8 cellular contexts compared by ENCODE assay signal in genomic region chr19:5624154-5624663, GRCh38. TPM values are rescaled to one million over a fixed set of nuclear protein-coding genes. Genes with fewer than 3 reads are reported as not detected.
DNase-seq lines count a peak whose midpoint lies in the region; FAIRE-seq and TF ChIP-seq lines count a peak whose summit lies in the region.

No MANE protein-coding gene starts in this region.

- peaks cover 96% of the 10 kb centered on the region for H3K79me2 ChIP-seq in keratinocyte (ENCODE audit: control insufficient read depth, insufficient read depth, low read length)

- H3K9ac ChIP-seq in keratinocyte (ENCODE audit: control insufficient read depth, extremely low read depth, insufficient read depth, low read length) = peak overlapping the region; percentile 97

- FAIRE-seq in keratinocyte (lab: Jason Lieb, UNC) (no peak), H54 (lab: Jason Lieb, UNC) (no peak)

- H3K4me2 ChIP-seq in keratinocyte (ENCODE audit: control insufficient read depth, extremely low read depth, insufficient read depth, low read depth, low read length) = peak overlapping the region; percentile 93

- H3K36me3 ChIP-seq in brain microvascular endothelial cell (replicated peaks) (peaks cover 46% of the 10 kb centered on the region), keratinocyte (ENCODE audit: control insufficient read depth in 2 of 2, extremely low read depth in 1 of 2, insufficient read depth in 2 of 2, low read length in 2 of 2) (peaks cover 21 to 55% of the 10 kb centered on the region in 2 experiments)

- peak overlapping the region; percentile 89 for H3K27ac ChIP-seq in brain microvascular endothelial cell
- H3K27ac ChIP-seq in keratinocyte (ENCODE audit: control insufficient read depth, insufficient read depth, low read length) = peak overlapping the region; percentile 87

- H3K4me3 ChIP-seq in GM12865 (ENCODE audit: low read depth, low read length) = peak overlapping the region; percentile 93
- H3K4me3 ChIP-seq in brain microvascular endothelial cell (ENCODE audit: low read depth, low read length) = peak overlapping the region; percentile 99
- H3K4me3 ChIP-seq in keratinocyte (ENCODE audit: control insufficient read depth in 2 of 3, extremely low read depth in 1 of 3, insufficient read depth in 2 of 3, low read depth in 1 of 3, low read length in 3 of 3) = peak overlapping the region; percentile 91 to 95 (median 95)

- DNase-seq in GM12865 (ENCODE audit: low read depth) (peak; percentile 30), OCI-M1 (lab: John Stamatoyannopoulos, UW) (peak; percentile 23), brain microvascular endothelial cell (peak; percentile 16), keratinocyte (ENCODE audit: low read depth, low spot score) (no peak), NCI-H446 treated with DMSO at 0.1 percent for 48 hours (lab: John Stamatoyannopoulos, UW) (no peak), inferior parietal cortex (ENCODE audit: extremely low spot score) (no peak), H54 (ENCODE audit: insufficient read length, low spot score) (no peak)
- peak; percentile 24 to 28 for DNase-seq in stimulated activated CD4-positive, alpha-beta T cell treated with anti-CD3 and anti-CD28 coated beads, Interleukin-2, amount 100 ng/mL, for 24 hours

- dilution Hi-C loops in keratinocyte (cut with MboI; ENCODE audit: extremely low pct_ligation_motif_present, low sequenced_read_pairs) = no loop called here

- H3K27me3 ChIP-seq in brain microvascular endothelial cell (replicated peaks) (no peaks in the 10 kb centered on the region), keratinocyte (ENCODE audit: control insufficient read depth, extremely low read depth, insufficient read depth, low read length) (no peaks in the 10 kb centered on the region)

- H3K9me3 ChIP-seq in keratinocyte (ENCODE audit: control insufficient read depth, low read depth, low read length) = no peaks in the 10 kb centered on the region

- peaks cover 22% of the 10 kb centered on the region for H3K4me1 ChIP-seq in keratinocyte (ENCODE audit: control insufficient read depth, extremely low read depth, insufficient read depth, low read length)

- no peak for TF ChIP-seq CTCF in GM12865 (IDR thresholded peaks at IDR 0.05; ENCODE audit: insufficient read depth, low read depth, low read length, missing control alignments)
- no peak for TF ChIP-seq CTCF in brain microvascular endothelial cell (IDR thresholded peaks at IDR 0.05; ENCODE audit: low read depth, low read length, missing control alignments)
- TF ChIP-seq CTCF in keratinocyte (optimal IDR thresholded peaks at IDR 0.05 in 1 of 3, IDR thresholded peaks at IDR 0.05 in 1 of 3, conservative IDR thresholded peaks at IDR 0.05 in 1 of 3; ENCODE audit: extremely low read depth in 1 of 3, insufficient read depth in 2 of 3, low read length in 3 of 3) = no peak

- no peak for TF ChIP-seq POLR2A in H54 (IDR thresholded peaks at IDR 0.05; ENCODE audit: low read depth, low read length)

- H3K9me1 ChIP-seq in keratinocyte (ENCODE audit: control insufficient read depth, extremely low read depth, insufficient read depth, low read length) = no peaks in the 10 kb centered on the region

- peaks cover 25% of the 10 kb centered on the region for H4K20me1 ChIP-seq in keratinocyte (ENCODE audit: control insufficient read depth, extremely low read depth, insufficient read depth, low read length)

- in situ Hi-C loops in brain microvascular endothelial cell (cut with HindIII; ENCODE audit: low pct_ligation_motif_present, low sequenced_read_pairs) = no loop called here

- no peak overlapping the region for H2AFZ ChIP-seq in keratinocyte (ENCODE audit: control insufficient read depth, low read length)

RNA-seq across cellular contexts. Expression of gene SAFB, which starts 1.3 kb away (rescaled TPM):
- polyA plus RNA-seq in keratinocyte = 13.2 to 35.5 TPM (median 34.0 TPM) in 3 replicates
- polyA plus RNA-seq in keratinocyte (2011; ENCODE audit: low read depth) = 187 TPM
- 16.0 and 25.5 TPM in 2 replicates for polyA plus RNA-seq in keratinocyte (2011; cell fraction: cytosol; rRNA removed)
- 73.3 and 86.2 TPM in 2 replicates for polyA plus RNA-seq in keratinocyte (2011; cell fraction: nucleus; rRNA removed)
- polyA plus RNA-seq in keratinocyte (2012; ENCODE audit: low replicate concordance) = 42.9 and 55.8 TPM in 2 replicates
- polyA minus RNA-seq in keratinocyte = 6.2 to 22.1 TPM (median 20.6 TPM) in 3 replicates
- polyA minus RNA-seq in keratinocyte (2011; cell fraction: cytosol; rRNA and poly(A)+ RNA removed) = 34.7 TPM
- 24.5 and 40.2 TPM in 2 replicates for polyA minus RNA-seq in keratinocyte (2011; cell fraction: nucleus; rRNA and poly(A)+ RNA removed)

RNA-seq across cellular contexts. Expression of gene SAFB2, which starts 1.6 kb away (rescaled TPM):
- 8.0 to 17.5 TPM (median 15.3 TPM) in 3 replicates for polyA plus RNA-seq in keratinocyte
- polyA plus RNA-seq in keratinocyte (2011; ENCODE audit: low read depth) = 87.1 TPM
- 9.5 and 12.7 TPM in 2 replicates for polyA plus RNA-seq in keratinocyte (2011; cell fraction: cytosol; rRNA removed)
- polyA plus RNA-seq in keratinocyte (2011; cell fraction: nucleus; rRNA removed) = 54.1 and 65.9 TPM in 2 replicates
- polyA plus RNA-seq in keratinocyte (2012; ENCODE audit: low replicate concordance) = 24.7 and 26.2 TPM in 2 replicates
- polyA minus RNA-seq in keratinocyte = 7.4 to 23.1 TPM (median 12.4 TPM) in 3 replicates
- polyA minus RNA-seq in keratinocyte (2011; cell fraction: cytosol; rRNA and poly(A)+ RNA removed) = 19.2 TPM
- 13.1 and 29.9 TPM in 2 replicates for polyA minus RNA-seq in keratinocyte (2011; cell fraction: nucleus; rRNA and poly(A)+ RNA removed)

RNA-seq across cellular contexts. Expression of gene MICOS13, which starts 56.1 kb away (rescaled TPM):
- 28.5 to 80.5 TPM (median 35.2 TPM) in 3 replicates for polyA plus RNA-seq in keratinocyte
- polyA plus RNA-seq in keratinocyte (2011; ENCODE audit: low read depth) = 12.1 TPM
- 23.6 and 53.9 TPM in 2 replicates for polyA plus RNA-seq in keratinocyte (2011; cell fraction: cytosol; rRNA removed)
- 19.1 and 20.6 TPM in 2 replicates for polyA plus RNA-seq in keratinocyte (2011; cell fraction: nucleus; rRNA removed)
- polyA plus RNA-seq in keratinocyte (2012; ENCODE audit: low replicate concordance) = 53.1 and 77.8 TPM in 2 replicates
- 10.2 to 30.7 TPM (median 16.9 TPM) in 3 replicates for polyA minus RNA-seq in keratinocyte
- polyA minus RNA-seq in keratinocyte (2011; cell fraction: cytosol; rRNA and poly(A)+ RNA removed) = 55.1 TPM
- polyA minus RNA-seq in keratinocyte (2011; cell fraction: nucleus; rRNA and poly(A)+ RNA removed) = 7.0 and 8.1 TPM in 2 replicates

RNA-seq across cellular contexts. Expression of gene TINCR, which starts 56.5 kb away (rescaled TPM):
- 5.6 to 20.3 TPM (median 9.7 TPM) in 3 replicates for polyA plus RNA-seq in keratinocyte
- polyA plus RNA-seq in keratinocyte (2011; ENCODE audit: low read depth) = 8.4 TPM
- polyA plus RNA-seq in keratinocyte (2011; cell fraction: cytosol; rRNA removed) = 11.8 and 17.1 TPM in 2 replicates
- polyA plus RNA-seq in keratinocyte (2011; cell fraction: nucleus; rRNA removed) = 8.5 and 10.4 TPM in 2 replicates
- polyA plus RNA-seq in keratinocyte (2012; ENCODE audit: low replicate concordance) = 6.7 and 45.3 TPM in 2 replicates
- polyA minus RNA-seq in keratinocyte = 7.5 to 12.8 TPM (median 9.0 TPM) in 3 replicates
- polyA minus RNA-seq in keratinocyte (2011; cell fraction: cytosol; rRNA and poly(A)+ RNA removed) = 13.2 TPM
- polyA minus RNA-seq in keratinocyte (2011; cell fraction: nucleus; rRNA and poly(A)+ RNA removed) = 5.6 and 6.9 TPM in 2 replicates

RNA-seq across cellular contexts. Expression of gene HSD11B1L, which starts 56.6 kb away (rescaled TPM):
- polyA plus RNA-seq in keratinocyte = 3.3 to 9.1 TPM (median 3.7 TPM) in 3 replicates
- polyA plus RNA-seq in keratinocyte (2011; ENCODE audit: low read depth) = 3.6 TPM
- polyA plus RNA-seq in keratinocyte (2011; cell fraction: cytosol; rRNA removed) = 2.7 and 7.9 TPM in 2 replicates
- polyA plus RNA-seq in keratinocyte (2011; cell fraction: nucleus; rRNA removed) = 3.9 and 6.8 TPM in 2 replicates
- polyA plus RNA-seq in keratinocyte (2012; ENCODE audit: low replicate concordance) = 5.1 and 9.5 TPM in 2 replicates
- 1.5 to 3.4 TPM (median 2.2 TPM) in 3 replicates for polyA minus RNA-seq in keratinocyte
- 5.6 TPM for polyA minus RNA-seq in keratinocyte (2011; cell fraction: cytosol; rRNA and poly(A)+ RNA removed)
- polyA minus RNA-seq in keratinocyte (2011; cell fraction: nucleus; rRNA and poly(A)+ RNA removed) = 2.9 and 4.3 TPM in 2 replicates

Comparison
In these comparisons a context has a peak if more than half of its experiments do, and no peak if none do; other contexts are left out.
1. DNase-seq: peak in GM12865 (single experiment), OCI-M1 (single experiment), brain microvascular endothelial cell (single experiment) and stimulated activated CD4-positive, alpha-beta T cell treated with anti-CD3 and anti-CD28 coated beads, Interleukin-2, amount 100 ng/mL, for 24 hours (2 of 2); none in keratinocyte (single experiment), NCI-H446 treated with DMSO at 0.1 percent for 48 hours (single experiment), inferior parietal cortex (single experiment) and H54 (single experiment).
2. Peak in every context shown above with its lines, with median percentiles within 50 percentile points of each other: H3K4me3 ChIP-seq.